8 cellular contexts compared by ENCODE assay signal in the genomic region with DNA sequence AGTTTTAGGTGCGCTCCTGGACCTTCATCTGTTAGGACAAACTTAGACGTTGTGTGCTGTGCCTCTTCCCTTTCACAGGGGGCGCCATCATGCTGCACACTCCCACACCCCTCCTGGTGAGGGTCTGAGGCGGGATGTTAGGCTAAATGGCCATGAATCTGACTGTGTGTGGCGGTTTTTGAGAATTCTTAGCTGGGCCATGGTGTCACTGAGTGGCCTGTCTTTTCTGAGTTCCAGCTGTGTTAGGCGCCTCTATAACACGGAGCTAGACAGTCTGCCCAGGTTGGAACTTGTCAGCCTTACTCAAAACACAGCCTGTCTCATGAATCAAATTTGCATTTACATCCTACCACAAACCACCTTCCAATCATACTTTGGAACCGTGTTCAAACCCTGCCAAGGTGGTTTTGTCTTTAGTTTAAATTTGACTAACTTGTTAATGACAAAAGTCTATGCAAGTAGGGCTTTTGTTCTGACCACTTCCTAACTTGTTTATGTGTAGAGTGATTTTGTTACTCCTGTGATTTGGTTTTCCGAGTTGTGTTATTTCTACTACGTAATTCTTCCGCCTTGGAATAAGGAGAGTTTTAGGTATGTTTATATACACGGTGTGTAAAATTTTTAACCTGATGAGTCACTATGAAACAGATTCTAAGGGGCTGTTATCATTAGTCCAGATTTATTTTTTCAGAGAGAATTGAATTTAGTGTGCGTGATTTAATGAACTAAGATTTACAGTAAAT. TPM values are rescaled to one million over a fixed set of nuclear protein-coding genes. Genes with fewer than 3 reads are reported as not detected.
A peak's percentile ranks its signal among the peaks of the same experiment; 100 is the strongest.
DNase-seq lines count a peak whose midpoint lies in the region; ATAC-seq and TF ChIP-seq lines count a peak whose summit lies in the region.

No MANE protein-coding gene starts in this region.

- H3K27ac Mint-ChIP-seq in mesothelial cell of epicardium = peak overlapping the region; percentile 60

- CTCF ChIA-PET in PC-3 (lab: Charles Lee) = interaction anchor here (1.0 kb wide), 1 partner anchor 85 kb away, joined by 4 read pairs; no protein-coding TSS in a partner anchor

- H3K4me3 ChIP-seq in PC-3 (ENCODE audit: low read length) (peak overlapping the region; percentile 38; the same call in 1 of the 2 replicates), astrocyte of the spinal cord (ENCODE audit: low read depth, low read length) (no peak overlapping the region)

- H3K9me2 ChIP-seq in PC-3 (replicated peaks; ENCODE audit: low read length) = no peaks in the 10 kb centered on the region

- in situ Hi-C loops in astrocyte of the spinal cord (cut with HindIII; ENCODE audit: low sequenced_read_pairs) = no loop called here

- H3K27me3 Mint-ChIP-seq in mesothelial cell of epicardium (ENCODE audit: low read depth) = no peaks in the 10 kb centered on the region

- H3K36me3 Mint-ChIP-seq in mesothelial cell of epicardium = peaks cover 11% of the 10 kb centered on the region

- H3K9me3 ChIP-seq in PC-3 (ENCODE audit: low read length) = no peaks in the 10 kb centered on the region

- intact Hi-C loops in PC-3 (cut with micrococcal nuclease) = no loop called here

- peak; percentile 59 for DNase-seq in PC-3
- DNase-seq in astrocyte of the spinal cord (ENCODE audit: low read depth, low spot score) = peak; percentile 62
- no peak for DNase-seq in mesothelial cell of epicardium (ENCODE audit: low spot score in 2 of 2, unreplicated experiment in 2 of 2)
- DNase-seq in OCI-M2 (lab: John Stamatoyannopoulos, UW; ENCODE audit: unreplicated experiment) = no peak
- no peak for DNase-seq in SW480 (ENCODE audit: low spot score)

- BruUV-seq in PC-3 (replicated peaks; lab: Mats Ljungman, UMichigan) = no TSS peak

- peak; percentile 74 for ATAC-seq in GM18505 (IDR thresholded peaks at IDR 0.05; ENCODE audit: unreplicated experiment)
- peak; percentile 93 for ATAC-seq in HG02840 (IDR thresholded peaks at IDR 0.05; ENCODE audit: low FRiP score, unreplicated experiment)
- peak; percentile 94 for ATAC-seq in PC-3

- peak overlapping the region; percentile 73 for H3K4me2 ChIP-seq in PC-3 (ENCODE audit: low read length)

- H3K79me2 ChIP-seq in PC-3 (ENCODE audit: low read length) = peaks cover 25% of the 10 kb centered on the region

- H3K36me3 ChIP-seq in PC-3 (ENCODE audit: low read depth, low read length) = no peaks in the 10 kb centered on the region; the same call in 1 of the 2 replicates

- H3F3A ChIP-seq in PC-3 (ENCODE audit: low read length, unreplicated experiment) = peaks cover 9% of the 10 kb centered on the region

- TF ChIP-seq POLR2A in GM18505 (IDR thresholded peaks at IDR 0.05; ENCODE audit: borderline replicate concordance, extremely low read depth, insufficient read depth, insufficient read length) = no peak

- peaks cover 22% of the 10 kb centered on the region for H3K4me1 Mint-ChIP-seq in mesothelial cell of epicardium

- no peak overlapping the region for H3K4me3 Mint-ChIP-seq in mesothelial cell of epicardium

- peaks cover 18% of the 10 kb centered on the region for H3K4me1 ChIP-seq in PC-3 (ENCODE audit: insufficient read depth, low read length)

- H3K27me3 ChIP-seq in PC-3 (ENCODE audit: low read length) = no peaks in the 10 kb centered on the region

- no peak overlapping the region for H3K9ac ChIP-seq in PC-3 (ENCODE audit: low read length)

- peaks cover 14% of the 10 kb centered on the region; the same call in 1 of the 2 replicates for H4K20me1 ChIP-seq in PC-3 (ENCODE audit: low read length)

- peak; percentile 87 for TF ChIP-seq CTCF in 22Rv1 (IDR thresholded peaks at IDR 0.05)
- TF ChIP-seq CTCF in PC-3 (conservative IDR thresholded peaks at IDR 0.05; ENCODE audit: low read depth, low read length) = peak; percentile 77
- TF ChIP-seq CTCF in astrocyte of the spinal cord (IDR thresholded peaks at IDR 0.05; ENCODE audit: low read depth, low read length) = peak; percentile 78
- peak; percentile 56 for TF ChIP-seq CTCF in mesothelial cell of epicardium (IDR thresholded peaks at IDR 0.05; ENCODE audit: unreplicated experiment)

- peaks cover 1% of the 10 kb centered on the region for H3K9me3 Mint-ChIP-seq in mesothelial cell of epicardium

- POLR2A ChIA-PET in PC-3 (lab: Charles Lee; ENCODE audit: unreplicated experiment) = no interaction called here

- H2AFZ ChIP-seq in PC-3 (ENCODE audit: low read length) = peak overlapping the region; percentile 14; the same call in 1 of the 2 replicates

- H3K27ac ChIP-seq in 22Rv1 = no peak overlapping the region
- peak overlapping the region; percentile 48 for H3K27ac ChIP-seq in PC-3 (ENCODE audit: low read length)

RNA-seq across cellular contexts. Expression of gene ACVR1B, which starts 19.6 kb away (rescaled TPM):
- total RNA-seq in PC-3 (2014; rRNA removed) = 9.8 and 11.5 TPM in 2 replicates
- 31.2 to 31.3 TPM (median 31.2 TPM) in 3 replicates for total RNA-seq in mesothelial cell of epicardium

RNA-seq across cellular contexts. Expression of gene TAMALIN, which starts 35.7 kb away (rescaled TPM):
- 0.29 and 0.58 TPM in 2 replicates for total RNA-seq in PC-3 (2014; rRNA removed)
- total RNA-seq in mesothelial cell of epicardium = 20.3 to 24.3 TPM (median 22.0 TPM) in 3 replicates

Comparison
In these comparisons a context has a peak if more than half of its experiments do, and no peak if none do; other contexts are left out.
1. DNase-seq: peak in PC-3 (single experiment) and astrocyte of the spinal cord (single experiment); none in mesothelial cell of epicardium (0 of 2), OCI-M2 (single experiment) and SW480 (single experiment).
2. RNA of gene TAMALIN, which starts 35.7 kb away (total RNA-seq): 20.3 to 24.3 TPM in mesothelial cell of epicardium; 0.29 to 0.58 TPM in PC-3; every median in the first group is over 10 times any median in the second.
3. Peak in every context shown above with its lines, with median percentiles within 50 percentile points of each other: CTCF ChIP-seq and ATAC-seq.